Comparison of ENCODE assay signal across 1 cellular context in the genomic region with DNA sequence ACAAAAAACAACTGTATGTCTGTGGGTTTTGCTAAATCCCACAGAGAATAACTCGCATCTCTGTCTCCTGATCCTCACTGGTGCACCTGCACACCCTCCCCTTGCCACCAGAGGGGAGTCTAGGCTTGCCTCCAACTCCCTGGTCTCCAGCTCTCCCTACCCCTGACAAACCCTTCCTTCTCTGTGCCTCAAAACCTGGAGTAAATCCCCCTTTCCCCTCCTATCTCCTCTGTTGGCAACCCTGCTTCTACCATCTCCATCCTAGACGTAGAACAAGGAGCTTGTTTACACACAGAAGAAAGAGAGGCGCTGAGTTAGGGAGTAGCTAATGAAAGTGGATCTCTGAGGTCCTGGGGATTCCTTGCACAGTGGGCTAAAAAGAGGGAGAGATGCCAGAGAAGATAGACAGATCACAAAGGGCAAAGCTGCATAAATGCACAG.
TF ChIP-seq lines count a peak whose summit lies in the region.

No MANE protein-coding gene starts in this region.

TF ChIP-seq in SK-N-SH treated with all-trans-retinoic acid at 6 μM for 48 hours, 23 proteins besides CTCF, POLR2A, EP300 and RAD21 (continued from another document):
- TF ChIP-seq, protein P1, sequence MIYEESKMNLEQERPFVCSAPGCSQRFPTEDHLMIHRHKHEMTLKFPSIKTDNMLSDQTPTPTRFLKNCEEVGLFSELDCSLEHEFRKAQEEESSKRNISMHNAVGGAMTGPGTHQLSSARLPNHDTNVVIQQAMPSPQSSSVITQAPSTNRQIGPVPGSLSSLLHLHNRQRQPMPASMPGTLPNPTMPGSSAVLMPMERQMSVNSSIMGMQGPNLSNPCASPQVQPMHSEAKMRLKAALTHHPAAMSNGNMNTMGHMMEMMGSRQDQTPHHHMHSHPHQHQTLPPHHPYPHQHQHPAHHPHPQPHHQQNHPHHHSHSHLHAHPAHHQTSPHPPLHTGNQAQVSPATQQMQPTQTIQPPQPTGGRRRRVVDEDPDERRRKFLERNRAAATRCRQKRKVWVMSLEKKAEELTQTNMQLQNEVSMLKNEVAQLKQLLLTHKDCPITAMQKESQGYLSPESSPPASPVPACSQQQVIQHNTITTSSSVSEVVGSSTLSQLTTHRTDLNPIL (CRISPR knock-in tag; IDR thresholded peaks at IDR 0.05; ENCODE audit: low read depth), result no peak
